Comparison of ENCODE assay signal across 3 cellular contexts in the genomic region with DNA sequence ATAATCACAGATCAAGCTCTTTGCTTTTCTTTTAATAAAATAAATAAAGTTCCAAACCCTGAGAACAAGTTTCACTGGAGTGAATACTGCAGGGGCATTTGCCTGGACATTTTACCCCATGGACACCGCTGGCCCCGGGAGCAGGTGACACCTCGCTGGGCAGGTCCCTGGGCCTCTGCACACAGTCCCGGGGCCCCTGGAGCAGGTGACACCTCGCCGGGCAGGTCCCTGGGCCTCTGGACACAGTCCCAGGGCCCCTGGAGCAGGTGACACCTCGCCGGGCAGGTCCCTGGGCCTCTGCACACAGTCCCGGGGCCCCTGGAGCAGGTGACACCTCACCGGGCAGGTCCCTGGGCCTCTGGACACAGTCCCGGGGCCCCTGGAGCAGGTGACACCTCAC. TPM values are rescaled to one million over a fixed set of nuclear protein-coding genes. Genes with fewer than 3 reads are reported as not detected.
"Had no signal": no experiment of that assay in that cellular context is flagged by ENCODE, and none has a peak within 500 bp of the region (broad histone marks: within the 10 kb centered on the region; RNA-seq: fewer than 3 reads in every experiment).

No MANE protein-coding gene starts in this region.

RNA-seq across cellular contexts. Expression of gene TPO, which starts 1.6 kb away (rescaled TPM):
- total RNA-seq: LHCN-M2, M059J, MCF 10A had no signal
